21 cellular contexts compared by ENCODE assay signal in the genomic region with DNA sequence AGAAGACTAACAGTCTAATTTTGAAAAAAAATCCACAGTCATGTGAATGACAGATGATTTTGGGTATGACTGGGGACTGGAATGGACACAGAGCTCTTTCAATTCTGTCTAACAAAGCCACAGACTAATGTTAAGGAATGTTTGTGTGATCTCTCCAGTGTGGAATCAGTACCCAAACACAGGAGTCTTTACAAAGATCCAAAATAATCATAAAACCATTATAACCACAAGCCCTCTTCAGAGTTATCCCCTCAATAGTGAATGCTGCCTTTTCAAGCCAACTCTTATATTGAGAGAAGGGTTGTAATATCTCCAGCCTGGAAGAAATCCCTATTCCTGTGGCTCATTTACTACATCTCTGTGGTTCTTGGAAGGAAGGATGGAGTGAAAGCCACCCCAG.
DNase-seq lines count a peak whose midpoint lies in the region; ATAC-seq lines count a peak whose summit lies in the region.
"Had no signal": no experiment of that assay in that cellular context is flagged by ENCODE, and none has a peak within 500 bp of the region (broad histone marks: within the 10 kb centered on the region; RNA-seq: fewer than 3 reads in every experiment).

No MANE protein-coding gene starts in this region.

- no peaks in the 10 kb centered on the region for H3K9me3 ChIP-seq in SJSA1 (replicated peaks)

- H3K4me1 ChIP-seq in SJSA1 (replicated peaks), result peaks cover 53% of the 10 kb centered on the region
- H3K4me1 ChIP-seq: BLaER1 had no signal

- H3K36me3 Mint-ChIP-seq in natural killer cell treated with Interleukin-12 subunit alpha and Interleukin-12 subunit beta and Interleukin-15 and Interleukin-18, amount 100 ng/mL, for 72 hours, result no peaks in the 10 kb centered on the region
- H3K36me3 Mint-ChIP-seq: CD8-positive, alpha-beta T cell had no signal

- peak overlapping the region; percentile 36 for H3K27ac ChIP-seq in SJSA1
- H3K27ac ChIP-seq: BLaER1 had no signal

- no peak overlapping the region for H3K27ac Mint-ChIP-seq in natural killer cell treated with Interleukin-12 subunit alpha and Interleukin-12 subunit beta and Interleukin-15 and Interleukin-18, amount 100 ng/mL, for 72 hours
- H3K27ac Mint-ChIP-seq: CD8-positive, alpha-beta T cell; H9 had no signal

- no peak overlapping the region for H3K4me3 Mint-ChIP-seq in natural killer cell treated with Interleukin-12 subunit alpha and Interleukin-12 subunit beta and Interleukin-15 and Interleukin-18, amount 100 ng/mL, for 72 hours
- H3K4me3 Mint-ChIP-seq: CD8-positive, alpha-beta T cell; H9 had no signal

- peak; percentile 83 for DNase-seq in COLO829 (ENCODE audit: low spot score)
- peak in 1 of 2 experiments; percentile 89 for DNase-seq in SJSA1 (ENCODE audit: low read depth in 1 of 2, low spot score in 2 of 2)
- DNase-seq in epidermal melanocyte (ENCODE audit: insufficient read length, low spot score), result peak; percentile 79
- DNase-seq in myocyte (ENCODE audit: low read depth), result peak; percentile 56
- DNase-seq in natural killer cell treated with Interleukin-12 subunit alpha and Interleukin-12 subunit beta and Interleukin-15 and Interleukin-18, amount 100 ng/mL, for 72 hours (ENCODE audit: low spot score), result no peak
- DNase-seq in Right ventricle myocardium inferior (ENCODE audit: missing footprints), result no peak
- DNase-seq in DMS79 treated with DMSO at 0.1 percent for 48 hours (lab: John Stamatoyannopoulos, UW), result no peak
- DNase-seq in left lobe of liver (ENCODE audit: low spot score), result no peak
- DNase-seq: CD8-positive, alpha-beta T cell; DMS79; GDM1; H9; KG1; NCI-H1436; NCI-H2029 treated with DMSO at 0.1 percent for 48 hours; NCI-H510A; NCI-H774; PC-3 had no signal

- H3K27me3 ChIP-seq in SJSA1 (replicated peaks), result no peaks in the 10 kb centered on the region
- H3K27me3 ChIP-seq: BLaER1 had no signal

- H3K4me3 ChIP-seq in SJSA1, result no peak overlapping the region
- H3K4me3 ChIP-seq: BLaER1 had no signal

- intact Hi-C loops in Right ventricle myocardium inferior (cut with DNase I), result no loop called here

- H3K4me1 Mint-ChIP-seq in natural killer cell treated with Interleukin-12 subunit alpha and Interleukin-12 subunit beta and Interleukin-15 and Interleukin-18, amount 100 ng/mL, for 72 hours (ENCODE audit: low read depth in 2 of 2), result no peaks in the 10 kb centered on the region
- H3K4me1 Mint-ChIP-seq: H9 had no signal

- H3K36me3 ChIP-seq in SJSA1, result no peaks in the 10 kb centered on the region

- H3K27me3 Mint-ChIP-seq in natural killer cell treated with Interleukin-12 subunit alpha and Interleukin-12 subunit beta and Interleukin-15 and Interleukin-18, amount 100 ng/mL, for 72 hours, result peaks cover 0 to 5% of the 10 kb centered on the region in 2 donors

- no peak for ATAC-seq in natural killer cell treated with Interleukin-12 subunit alpha and Interleukin-12 subunit beta and Interleukin-15 and Interleukin-18, amount 100 ng/mL, for 72 hours
- ATAC-seq in Right ventricle myocardium inferior (no peak), left lobe of liver (no peak)
- ATAC-seq: CD8-positive, alpha-beta T cell; HepG2; PC-3; SK-N-SH treated with all-trans-retinoic acid at 6 μM for 48 hours had no signal

- peaks cover 3% of the 10 kb centered on the region for H3K9me3 Mint-ChIP-seq in natural killer cell treated with Interleukin-12 subunit alpha and Interleukin-12 subunit beta and Interleukin-15 and Interleukin-18, amount 100 ng/mL, for 72 hours
- H3K9me3 Mint-ChIP-seq: CD8-positive, alpha-beta T cell; H9 had no signal

Comparison
In these comparisons a context has a peak if more than half of its experiments do, and no peak if none do; other contexts are left out.
1. DNase-seq: peak in COLO829 (single experiment), epidermal melanocyte (single experiment) and myocyte (single experiment); none in natural killer cell treated with Interleukin-12 subunit alpha and Interleukin-12 subunit beta and Interleukin-15 and Interleukin-18, amount 100 ng/mL, for 72 hours (single experiment), Right ventricle myocardium inferior (single experiment), DMS79 treated with DMSO at 0.1 percent for 48 hours (single experiment) and left lobe of liver (single experiment).